ENCODE assay signal across 1 cellular context in the genomic region with DNA sequence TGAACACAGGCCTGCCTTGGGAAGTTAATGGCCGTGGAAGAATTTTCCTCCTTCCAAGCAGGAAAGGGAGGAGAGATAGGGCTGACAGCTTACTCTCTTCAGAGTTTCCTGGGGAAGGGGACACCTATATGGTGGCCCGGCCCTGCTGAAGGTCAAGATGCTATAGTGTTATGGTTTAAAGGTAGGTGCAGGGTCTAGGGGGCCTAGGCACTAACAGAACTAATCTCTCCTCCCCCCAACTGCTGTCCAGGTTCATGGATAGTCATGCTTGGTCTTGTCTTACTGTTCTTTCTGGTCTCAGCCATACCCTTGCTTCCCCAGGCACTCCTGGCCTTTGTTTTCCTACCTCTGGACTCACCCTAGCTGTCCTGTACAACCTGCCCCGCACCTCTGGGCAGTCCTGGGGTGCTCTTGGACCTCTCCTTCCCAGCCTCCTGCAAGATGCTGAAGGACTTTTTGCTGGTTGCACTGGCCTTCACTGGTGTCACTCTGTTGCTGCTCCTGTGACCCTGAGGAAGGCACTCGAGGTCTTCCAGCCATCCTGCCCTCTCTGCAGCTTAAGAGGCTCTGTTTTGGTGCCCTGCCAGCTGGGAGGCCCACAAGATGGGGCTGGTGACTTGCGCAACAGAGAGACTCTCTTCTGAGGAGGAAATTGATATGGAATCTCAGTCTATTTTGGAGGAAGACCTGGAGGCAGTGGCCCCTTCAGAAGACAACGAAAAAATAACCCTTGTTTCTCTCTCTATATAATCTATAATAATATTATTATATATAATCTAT.
TF ChIP-seq lines count a peak whose summit lies in the region.

No MANE protein-coding gene starts in this region.

TF ChIP-seq in HepG2, 621 proteins besides CTCF, POLR2A, EP300 and RAD21:
- TF ChIP-seq ZNF564 (CRISPR knock-in tag; IDR thresholded peaks at IDR 0.05) (no peak), ZNF775 (CRISPR knock-in tag; IDR thresholded peaks at IDR 0.05; ENCODE audit: borderline replicate concordance) (no peak), MTF1 (CRISPR knock-in tag; IDR thresholded peaks at IDR 0.05) (no peak), STAG1 (CRISPR knock-in tag; IDR thresholded peaks at IDR 0.05) (0 out of 2 replicates have a peak, but pooled peaks have one; percentile 6), YY1 (IDR thresholded peaks at IDR 0.05; ENCODE audit: insufficient read depth, insufficient replicate concordance, low read depth, low read length) (no peak), HOXA9 (CRISPR knock-in tag; IDR thresholded peaks at IDR 0.05; ENCODE audit: borderline replicate concordance) (no peak), CEBPB (IDR thresholded peaks at IDR 0.05; ENCODE audit: borderline replicate concordance, low read depth, low read length) (peak; percentile 56), ZNF883 (CRISPR knock-in tag; IDR thresholded peaks at IDR 0.05; ENCODE audit: not compliant biosample characterization) (no peak), ZBTB42 (CRISPR knock-in tag; IDR thresholded peaks at IDR 0.05) (no peak)
